Comparison of ENCODE assay signal across 8 cellular contexts in the genomic region with DNA sequence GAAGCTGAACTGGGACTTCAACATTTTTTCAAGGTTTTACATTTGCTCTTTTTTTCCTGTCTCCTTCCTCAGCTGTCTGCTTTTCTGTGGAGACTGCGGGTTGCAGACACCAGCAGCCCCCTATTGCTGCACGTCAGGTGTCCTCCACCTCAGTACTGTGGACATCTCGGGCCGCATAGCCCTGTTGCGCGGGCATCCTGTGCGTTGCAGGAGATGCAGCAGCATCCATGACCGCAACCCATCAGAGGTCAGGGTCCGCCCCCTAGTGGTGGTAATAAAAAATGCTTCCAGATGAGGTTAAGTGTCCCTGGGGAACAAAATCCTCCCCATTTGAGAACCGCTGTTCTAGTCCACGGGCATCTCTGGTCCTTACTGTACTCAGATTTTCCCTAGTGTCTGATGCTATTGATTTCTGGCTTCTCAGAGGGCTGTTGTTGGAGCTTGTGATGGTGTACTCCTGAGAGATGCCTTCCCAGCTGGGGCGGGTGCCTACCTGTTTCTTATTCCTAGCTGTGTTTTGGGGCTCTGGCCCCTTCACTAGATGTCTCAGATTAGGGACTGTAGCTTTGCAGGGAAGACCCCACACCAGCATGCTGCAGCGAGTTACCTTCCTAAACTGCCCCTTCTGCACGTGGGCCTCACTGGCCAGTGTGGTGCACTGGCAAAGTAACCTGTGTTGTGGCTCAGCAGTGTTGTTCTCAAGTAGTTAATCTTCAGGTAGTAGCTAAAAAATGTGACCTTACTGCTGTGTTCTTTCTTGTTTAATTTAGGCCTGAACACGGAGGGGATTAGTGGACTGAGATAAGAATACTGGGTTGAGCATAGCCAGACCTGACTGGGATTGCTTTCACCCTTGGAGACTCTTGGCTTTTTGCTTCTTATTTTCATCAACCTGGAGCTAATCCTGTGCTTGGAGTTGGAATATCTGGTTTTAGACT. TPM values are rescaled to one million over a fixed set of nuclear protein-coding genes. Genes with fewer than 3 reads are reported as not detected.
A peak's percentile ranks its signal among the peaks of the same experiment; 100 is the strongest.
DNase-seq lines count a peak whose midpoint lies in the region; ATAC-seq and TF ChIP-seq lines count a peak whose summit lies in the region.

No MANE protein-coding gene starts in this region.

- no peak overlapping the region for H3K27ac ChIP-seq in HEK293 (ENCODE audit: extremely low read depth, low read depth, low read length)
- H3K27ac ChIP-seq in heart right ventricle, result no peak overlapping the region

- H3K27ac Mint-ChIP-seq in T-cell, result peak overlapping the region in 1 of 2 donors; percentile 81
- H3K27ac Mint-ChIP-seq in activated naive CD8-positive, alpha-beta T cell treated with anti-CD3 and anti-CD28 coated beads, Interleukin-2, amount 50 U/mL, for 24 hours, result no peak overlapping the region

- POLR2A ChIA-PET in HEK293 (lab: Yijun Ruan, JAX) (interaction anchor here (0.6 to 1.3 kb wide), 4 partner anchors 15 to 209 kb away, joined by 3 to 5 read pairs (median 4); no protein-coding TSS in a partner anchor), T-cell (lab: Charles Lee) (interaction anchor here in 1 of 2 donors (0.6 kb wide), 1 partner anchor 206 kb away, joined by 4 read pairs; no protein-coding TSS in a partner anchor)

- H3K27me3 ChIP-seq in heart right ventricle, result no peaks in the 10 kb centered on the region

- peak; percentile 87 for DNase-seq in ELF-1 (ENCODE audit: low read depth, low spot score)
- DNase-seq in NCI-H1092 treated with DMSO at 0.1 percent for 48 hours (lab: John Stamatoyannopoulos, UW), result peak; percentile 41
- peak; percentile 46 to 76 (median 62) for DNase-seq in T-cell
- DNase-seq in activated naive CD8-positive, alpha-beta T cell treated with anti-CD3 and anti-CD28 coated beads, Interleukin-2, amount 50 U/mL, for 24 hours, result peak; percentile 71
- peak; percentile 51 to 75 for DNase-seq in heart right ventricle
- peak; percentile 81 for DNase-seq in retina

- peak; percentile 64 for TF ChIP-seq CTCF in HEK293 (tag by site-specific recombination; IDR thresholded peaks at IDR 0.05)
- peak; percentile 79 to 96 (median 89) for TF ChIP-seq CTCF in heart right ventricle (IDR thresholded peaks at IDR 0.05)

- WGBS in heart right ventricle, 2 donors, result 24 to 26% methylated on average over 15 of the region's 15 CpGs

- peaks cover 22% of the 10 kb centered on the region for H3K36me3 Mint-ChIP-seq in T-cell
- H3K36me3 Mint-ChIP-seq in activated naive CD8-positive, alpha-beta T cell treated with anti-CD3 and anti-CD28 coated beads, Interleukin-2, amount 50 U/mL, for 24 hours (ENCODE audit: low read depth), result peaks cover 44% of the 10 kb centered on the region

- H3K4me3 Mint-ChIP-seq in T-cell, result no peak overlapping the region
- H3K4me3 Mint-ChIP-seq in activated naive CD8-positive, alpha-beta T cell treated with anti-CD3 and anti-CD28 coated beads, Interleukin-2, amount 50 U/mL, for 24 hours, result no peak overlapping the region

- intact Hi-C loops in heart right ventricle (cut with DNase I), result loop anchor here (1.0 to 10.0 kb wide), 10 partner anchors 28 to 153 kb away; a partner anchor contains a TSS

- H3K9me3 Mint-ChIP-seq in T-cell, result no peaks in the 10 kb centered on the region
- no peaks in the 10 kb centered on the region for H3K9me3 Mint-ChIP-seq in activated naive CD8-positive, alpha-beta T cell treated with anti-CD3 and anti-CD28 coated beads, Interleukin-2, amount 50 U/mL, for 24 hours

- H3K9me3 ChIP-seq in HEK293 (ENCODE audit: control insufficient read depth, insufficient read depth, low read depth, low read length) (no peaks in the 10 kb centered on the region), heart right ventricle (no peaks in the 10 kb centered on the region)

- H3K4me1 ChIP-seq in HEK293 (ENCODE audit: control insufficient read depth, insufficient read depth, low read length), result 0 out of 2 replicates have a peak, but pooled peaks cover 3% of the 10 kb centered on the region
- H3K4me1 ChIP-seq in heart right ventricle, result peaks cover 0 to 13% (median 6%) of the 10 kb centered on the region in 9 donors

- peaks cover 6 to 18% (median 14%) of the 10 kb centered on the region in 3 donors for H3K4me1 Mint-ChIP-seq in T-cell
- peaks cover 24% of the 10 kb centered on the region for H3K4me1 Mint-ChIP-seq in activated naive CD8-positive, alpha-beta T cell treated with anti-CD3 and anti-CD28 coated beads, Interleukin-2, amount 50 U/mL, for 24 hours

- no peaks in the 10 kb centered on the region for H3K27me3 Mint-ChIP-seq in T-cell
- no peaks in the 10 kb centered on the region for H3K27me3 Mint-ChIP-seq in activated naive CD8-positive, alpha-beta T cell treated with anti-CD3 and anti-CD28 coated beads, Interleukin-2, amount 50 U/mL, for 24 hours

- peaks cover 0 to 58% of the 10 kb centered on the region in 2 experiments; a peak in 2 of 3 replicates for H3K36me3 ChIP-seq in HEK293 (ENCODE audit: control insufficient read depth in 2 of 2, insufficient read depth in 1 of 2, low read length in 2 of 2)
- H3K36me3 ChIP-seq in heart right ventricle, result peaks cover 0 to 41% (median 9%) of the 10 kb centered on the region in 9 donors

- CTCF ChIA-PET in HEK293 (lab: Yijun Ruan, JAX), result interaction anchor here (0.5 to 4.0 kb wide), 30 partner anchors 9 to 1119 kb away, joined by 3 to 33 read pairs (median 4); no protein-coding TSS in a partner anchor
- CTCF ChIA-PET in T-cell (lab: Charles Lee), result interaction anchor here (0.5 to 3.3 kb wide), 13 partner anchors 9 to 206 kb away, joined by 3 to 14 read pairs (median 4); no protein-coding TSS in a partner anchor

- no peak overlapping the region for H3K4me3 ChIP-seq in HEK293 (ENCODE audit: low read depth, low read length)
- H3K4me3 ChIP-seq in heart right ventricle, result no peak overlapping the region

- ATAC-seq in T-cell (replicated peaks in 1 of 4), result peak; percentile 94 to 96 (median 95)
- ATAC-seq in activated naive CD8-positive, alpha-beta T cell treated with anti-CD3 and anti-CD28 coated beads, Interleukin-2, amount 50 U/mL, for 24 hours, result peak; percentile 89
- peak; percentile 82 to 92 (median 90) for ATAC-seq in heart right ventricle
- no peak for ATAC-seq in HG03097 (IDR thresholded peaks at IDR 0.05; ENCODE audit: low FRiP score, unreplicated experiment)

TF ChIP-seq in HEK293, 187 proteins besides CTCF, POLR2A, EP300 and RAD21 (continues in another document):
- TF ChIP-seq ZSCAN30 (tag by site-specific recombination; IDR thresholded peaks at IDR 0.05) (peak; percentile 23; the same call in 1 of the 2 replicates), SCRT2 (tag by site-specific recombination; IDR thresholded peaks at IDR 0.05) (peak; percentile 92), ZNF768 (tag by site-specific recombination; IDR thresholded peaks at IDR 0.05) (peak; percentile 42; the same call in 1 of the 2 replicates), TCF7L2 (IDR thresholded peaks at IDR 0.05; ENCODE audit: borderline replicate concordance, low read depth, low read length) (no peak), ZIC2 (tag by site-specific recombination; IDR thresholded peaks at IDR 0.05) (peak; percentile 73), ZNF600 (tag by site-specific recombination; IDR thresholded peaks at IDR 0.05) (peak; percentile 88), ZNF2 (tag by site-specific recombination; IDR thresholded peaks at IDR 0.05) (peak; percentile 70), ZNF426 (tag by site-specific recombination; IDR thresholded peaks at IDR 0.05) (no peak), ZNF654 (tag by site-specific recombination; IDR thresholded peaks at IDR 0.05; ENCODE audit: low read depth) (peak; percentile 57; the same call in 1 of the 2 replicates)
- TF ChIP-seq, protein P1, sequence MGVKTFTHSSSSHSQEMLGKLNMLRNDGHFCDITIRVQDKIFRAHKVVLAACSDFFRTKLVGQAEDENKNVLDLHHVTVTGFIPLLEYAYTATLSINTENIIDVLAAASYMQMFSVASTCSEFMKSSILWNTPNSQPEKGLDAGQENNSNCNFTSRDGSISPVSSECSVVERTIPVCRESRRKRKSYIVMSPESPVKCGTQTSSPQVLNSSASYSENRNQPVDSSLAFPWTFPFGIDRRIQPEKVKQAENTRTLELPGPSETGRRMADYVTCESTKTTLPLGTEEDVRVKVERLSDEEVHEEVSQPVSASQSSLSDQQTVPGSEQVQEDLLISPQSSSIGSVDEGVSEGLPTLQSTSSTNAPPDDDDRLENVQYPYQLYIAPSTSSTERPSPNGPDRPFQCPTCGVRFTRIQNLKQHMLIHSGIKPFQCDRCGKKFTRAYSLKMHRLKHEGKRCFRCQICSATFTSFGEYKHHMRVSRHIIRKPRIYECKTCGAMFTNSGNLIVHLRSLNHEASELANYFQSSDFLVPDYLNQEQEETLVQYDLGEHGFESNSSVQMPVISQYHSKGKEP (tag by site-specific recombination; IDR thresholded peaks at IDR 0.05), result peak; percentile 100
- TF ChIP-seq, protein P2, sequence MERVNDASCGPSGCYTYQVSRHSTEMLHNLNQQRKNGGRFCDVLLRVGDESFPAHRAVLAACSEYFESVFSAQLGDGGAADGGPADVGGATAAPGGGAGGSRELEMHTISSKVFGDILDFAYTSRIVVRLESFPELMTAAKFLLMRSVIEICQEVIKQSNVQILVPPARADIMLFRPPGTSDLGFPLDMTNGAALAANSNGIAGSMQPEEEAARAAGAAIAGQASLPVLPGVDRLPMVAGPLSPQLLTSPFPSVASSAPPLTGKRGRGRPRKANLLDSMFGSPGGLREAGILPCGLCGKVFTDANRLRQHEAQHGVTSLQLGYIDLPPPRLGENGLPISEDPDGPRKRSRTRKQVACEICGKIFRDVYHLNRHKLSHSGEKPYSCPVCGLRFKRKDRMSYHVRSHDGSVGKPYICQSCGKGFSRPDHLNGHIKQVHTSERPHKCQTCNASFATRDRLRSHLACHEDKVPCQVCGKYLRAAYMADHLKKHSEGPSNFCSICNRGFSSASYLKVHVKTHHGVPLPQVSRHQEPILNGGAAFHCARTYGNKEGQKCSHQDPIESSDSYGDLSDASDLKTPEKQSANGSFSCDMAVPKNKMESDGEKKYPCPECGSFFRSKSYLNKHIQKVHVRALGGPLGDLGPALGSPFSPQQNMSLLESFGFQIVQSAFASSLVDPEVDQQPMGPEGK (tag by site-specific recombination; IDR thresholded peaks at IDR 0.05), result 0 out of 2 replicates have a peak, but pooled peaks have one; percentile 11
- TF ChIP-seq, protein P3, sequence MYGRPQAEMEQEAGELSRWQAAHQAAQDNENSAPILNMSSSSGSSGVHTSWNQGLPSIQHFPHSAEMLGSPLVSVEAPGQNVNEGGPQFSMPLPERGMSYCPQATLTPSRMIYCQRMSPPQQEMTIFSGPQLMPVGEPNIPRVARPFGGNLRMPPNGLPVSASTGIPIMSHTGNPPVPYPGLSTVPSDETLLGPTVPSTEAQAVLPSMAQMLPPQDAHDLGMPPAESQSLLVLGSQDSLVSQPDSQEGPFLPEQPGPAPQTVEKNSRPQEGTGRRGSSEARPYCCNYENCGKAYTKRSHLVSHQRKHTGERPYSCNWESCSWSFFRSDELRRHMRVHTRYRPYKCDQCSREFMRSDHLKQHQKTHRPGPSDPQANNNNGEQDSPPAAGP (tag by site-specific recombination; IDR thresholded peaks at IDR 0.05), result no peak

RNA-seq across cellular contexts. Expression of a gene that starts 28.2 kb away (rescaled TPM):
- total RNA-seq in T-cell (10 to 100 TPM; 40.8 to 55.3 (median 48.3) TPM), heart right ventricle (10 to 100 TPM; 32.3 to 64.4 (median 46.0) TPM)
- polyA plus RNA-seq in heart right ventricle, result 1 to 10 TPM; 7.7 to 9.9 TPM

RNA-seq across cellular contexts. Expression of a gene that starts 43.5 kb away (rescaled TPM):
- total RNA-seq in T-cell (10 to 100 TPM; 35.4 to 60.3 (median 53.5) TPM), heart right ventricle (10 to 100 TPM; 35.3 to 53.1 (median 42.6) TPM)
- polyA plus RNA-seq in heart right ventricle, result 10 to 100 TPM; 23.4 to 23.8 TPM
